In genomic region chr19:16540948-16541347, GRCh38 we compare ENCODE assay signal across 10 cellular contexts. TPM values are rescaled to one million over a fixed set of nuclear protein-coding genes. Genes with fewer than 3 reads are reported as not detected.
DNase-seq lines count a peak whose midpoint lies in the region; ATAC-seq and TF ChIP-seq lines count a peak whose summit lies in the region.
"Had no signal": no experiment of that assay in that cellular context is flagged by ENCODE, and none has a peak within 500 bp of the region (broad histone marks: within the 10 kb centered on the region; RNA-seq: fewer than 3 reads in every experiment).

No MANE protein-coding gene starts in this region.

- H3K36me3 ChIP-seq in CD8-positive, alpha-beta T cell (ENCODE audit: insufficient read depth, low read length) = peaks cover 3% of the 10 kb centered on the region
- peaks cover 56% of the 10 kb centered on the region for H3K36me3 ChIP-seq in OCI-LY7 (ENCODE audit: insufficient read depth, low read length)

- H3K9me2 ChIP-seq in OCI-LY7 (ENCODE audit: insufficient read depth, low read length) = no peaks in the 10 kb centered on the region

- peak overlapping the region; percentile 87 for H3K4me2 ChIP-seq in OCI-LY7 (ENCODE audit: low read length)

- H3K4me3 ChIP-seq in CD8-positive, alpha-beta T cell (ENCODE audit: low read depth, low read length) = peak overlapping the region; percentile 63
- H3K4me3 ChIP-seq in OCI-LY7 (ENCODE audit: low read depth, low read length, poor library complexity, severe bottlenecking) = peak overlapping the region; percentile 96
- H3K4me3 ChIP-seq in epithelial cell of esophagus (ENCODE audit: low read length) = peak overlapping the region; percentile 94

- peaks cover 12% of the 10 kb centered on the region; the same call in 1 of the 2 replicates for H4K20me1 ChIP-seq in OCI-LY7 (ENCODE audit: insufficient read depth, low read length)

- intact Hi-C loops in CD8-positive, alpha-beta T cell (cut with DNase I, micrococcal nuclease) = no loop called here
- intact Hi-C loops in OCI-LY7 (cut with micrococcal nuclease; ENCODE audit: unreplicated experiment) = loop anchor here (5.0 kb wide), 1 partner anchor 46 kb away; no protein-coding TSS in a partner anchor

- H3K4me1 ChIP-seq in CD8-positive, alpha-beta T cell (ENCODE audit: insufficient read depth, low read length) = peaks cover 56% of the 10 kb centered on the region
- peaks cover 33% of the 10 kb centered on the region for H3K4me1 ChIP-seq in OCI-LY7 (ENCODE audit: insufficient read depth, low read length, poor library complexity, severe bottlenecking)

- POLR2A ChIA-PET in CD8-positive, alpha-beta T cell (lab: Charles Lee) = interaction anchor here (1.2 kb wide), 1 partner anchor 43 kb away, joined by 3 read pairs; no protein-coding TSS in a partner anchor
- POLR2A ChIA-PET in OCI-LY7 (lab: Charles Lee) = no interaction called here

- H3K27ac ChIP-seq in CD8-positive, alpha-beta T cell (ENCODE audit: low read depth, low read length) = no peak overlapping the region
- H3K27ac ChIP-seq in OCI-LY7 (ENCODE audit: low read depth, low read length, poor library complexity, severe bottlenecking) = no peak overlapping the region

- H2AFZ ChIP-seq in OCI-LY7 (ENCODE audit: low read length) = no peak overlapping the region

- no peaks in the 10 kb centered on the region for H3K27me3 ChIP-seq in CD8-positive, alpha-beta T cell (ENCODE audit: insufficient read depth, low read length)

- no peak for TF ChIP-seq CTCF in CD8-positive, alpha-beta T cell (IDR thresholded peaks at IDR 0.05)
- TF ChIP-seq CTCF in OCI-LY7 (conservative IDR thresholded peaks at IDR 0.05; ENCODE audit: low read length) (no peak), epithelial cell of esophagus (IDR thresholded peaks at IDR 0.05; ENCODE audit: insufficient read depth, low read depth, low read length, missing control alignments) (no peak), osteocyte (IDR thresholded peaks at IDR 0.05) (no peak)

- H3K9me3 Mint-ChIP-seq in CD8-positive, alpha-beta T cell = no peaks in the 10 kb centered on the region
- no peaks in the 10 kb centered on the region for H3K9me3 Mint-ChIP-seq in osteocyte (ENCODE audit: unreplicated experiment)

- H3K27me3 Mint-ChIP-seq in CD8-positive, alpha-beta T cell (ENCODE audit: low read depth) = no peaks in the 10 kb centered on the region
- no peaks in the 10 kb centered on the region for H3K27me3 Mint-ChIP-seq in osteocyte (ENCODE audit: unreplicated experiment)

- H3K36me3 Mint-ChIP-seq in CD8-positive, alpha-beta T cell = peaks cover 46% of the 10 kb centered on the region
- peaks cover 23% of the 10 kb centered on the region for H3K36me3 Mint-ChIP-seq in osteocyte (ENCODE audit: unreplicated experiment)

- peaks cover 94% of the 10 kb centered on the region for H3K79me2 ChIP-seq in OCI-LY7 (ENCODE audit: insufficient read depth, low read depth, low read length)

- ATAC-seq in CD8-positive, alpha-beta T cell = no peak

- H3K9me3 ChIP-seq in CD8-positive, alpha-beta T cell (ENCODE audit: low read length) = no peaks in the 10 kb centered on the region
- no peaks in the 10 kb centered on the region for H3K9me3 ChIP-seq in OCI-LY7 (ENCODE audit: low read length)

- H3K4me1 Mint-ChIP-seq in CD8-positive, alpha-beta T cell (ENCODE audit: low read depth) = peaks cover 59% of the 10 kb centered on the region
- peaks cover 29% of the 10 kb centered on the region for H3K4me1 Mint-ChIP-seq in osteocyte (ENCODE audit: unreplicated experiment)

- CTCF ChIA-PET in CD8-positive, alpha-beta T cell (lab: Charles Lee) = interaction anchor here (0.6 kb wide), 1 partner anchor 726 kb away, joined by 3 read pairs; the partner anchor contains the start of gene BABAM1
- CTCF ChIA-PET in OCI-LY7 (lab: Charles Lee; ENCODE audit: unreplicated experiment) = no interaction called here

- H3K27ac Mint-ChIP-seq in CD8-positive, alpha-beta T cell = peak overlapping the region; percentile 60
- peak overlapping the region; percentile 48 for H3K27ac Mint-ChIP-seq in osteocyte (ENCODE audit: unreplicated experiment)

- H3K4me3 Mint-ChIP-seq in CD8-positive, alpha-beta T cell = peak overlapping the region; percentile 84
- peak overlapping the region; percentile 87 for H3K4me3 Mint-ChIP-seq in osteocyte (ENCODE audit: unreplicated experiment)

- DNase-seq in CD8-positive, alpha-beta T cell = no peak
- DNase-seq in OCI-LY7 (ENCODE audit: low spot score) = no peak
- DNase-seq in epithelial cell of esophagus (ENCODE audit: low read depth) = no peak
- DNase-seq in osteocyte (ENCODE audit: extremely low spot score, unreplicated experiment) = no peak
- DNase-seq in GM19238 (ENCODE audit: insufficient read length, low spot score) = no peak
- DNase-seq in SW 1271 (lab: John Stamatoyannopoulos, UW) = no peak
- DNase-seq in stimulated activated naive CD4-positive, alpha-beta T cell (lab: John Stamatoyannopoulos, UW) = no peak
- no peak for DNase-seq in HT-29 (ENCODE audit: low spot score)
- DNase-seq: NCI-H1048; stimulated activated CD4-positive, alpha-beta T cell treated with anti-CD3 and anti-CD28 coated beads, Interleukin-1b, Interleukin-23, amount 100 ng/mL, for 48 hours had no signal

- BruUV-seq in OCI-LY7 (replicated peaks; lab: Mats Ljungman, UMichigan) = no TSS peak

RNA-seq across cellular contexts. Expression of gene CHERP, which starts 1.3 kb away (rescaled TPM):
- total RNA-seq in CD8-positive, alpha-beta T cell = 10 to 100 TPM; 68.7 to 68.9 TPM
- 14.6 and 15.6 TPM in 2 replicates for total RNA-seq in OCI-LY7 (2014; rRNA removed; shearing (Covaris generic))
- total RNA-seq in OCI-LY7 (2022) (87.1 and 87.2 TPM in 2 replicates), osteocyte (45.1 and 50.1 TPM in 2 replicates)
- total RNA-seq in HT-29 (2014; rRNA removed; shearing (Covaris generic)) = 8.8 and 10.7 TPM in 2 replicates

RNA-seq across cellular contexts. Expression of gene SLC35E1, which starts 31.3 kb away (rescaled TPM):
- 10 to 100 TPM; 92.3 to 95.4 TPM for total RNA-seq in CD8-positive, alpha-beta T cell
- 17.3 and 21.1 TPM in 2 replicates for total RNA-seq in OCI-LY7 (2014; rRNA removed; shearing (Covaris generic))
- total RNA-seq in OCI-LY7 (2022) (37.2 and 41.2 TPM in 2 replicates), osteocyte (49.8 and 55.5 TPM in 2 replicates)
- total RNA-seq in HT-29 (2014; rRNA removed; shearing (Covaris generic)) = 16.8 and 23.4 TPM in 2 replicates

RNA-seq across cellular contexts. Expression of gene C19orf44, which starts 44.8 kb away (rescaled TPM):
- total RNA-seq in CD8-positive, alpha-beta T cell = under 1 TPM; 0.52 to 0.61 TPM
- 5.2 and 6.8 TPM in 2 replicates for total RNA-seq in OCI-LY7 (2014; rRNA removed; shearing (Covaris generic))
- total RNA-seq in OCI-LY7 (2022) (7.6 and 8.4 TPM in 2 replicates), osteocyte (5.3 and 5.5 TPM in 2 replicates)
- total RNA-seq in HT-29 (2014; rRNA removed; shearing (Covaris generic)) = 0.81 and 4.5 TPM in 2 replicates

RNA-seq across cellular contexts. Expression of gene CALR3, which starts 45.0 kb away (rescaled TPM):
- total RNA-seq in CD8-positive, alpha-beta T cell = not detected
- total RNA-seq in OCI-LY7 (2014; rRNA removed; shearing (Covaris generic)) = not detected in 2 replicates
- total RNA-seq in OCI-LY7 (2022) (not detected in 2 replicates), osteocyte (not detected in 2 replicates)
- 0.05 and 0.20 TPM in 2 replicates for total RNA-seq in HT-29 (2014; rRNA removed; shearing (Covaris generic))
